ENCODE assay signal across 1 cellular context in the genomic region with DNA sequence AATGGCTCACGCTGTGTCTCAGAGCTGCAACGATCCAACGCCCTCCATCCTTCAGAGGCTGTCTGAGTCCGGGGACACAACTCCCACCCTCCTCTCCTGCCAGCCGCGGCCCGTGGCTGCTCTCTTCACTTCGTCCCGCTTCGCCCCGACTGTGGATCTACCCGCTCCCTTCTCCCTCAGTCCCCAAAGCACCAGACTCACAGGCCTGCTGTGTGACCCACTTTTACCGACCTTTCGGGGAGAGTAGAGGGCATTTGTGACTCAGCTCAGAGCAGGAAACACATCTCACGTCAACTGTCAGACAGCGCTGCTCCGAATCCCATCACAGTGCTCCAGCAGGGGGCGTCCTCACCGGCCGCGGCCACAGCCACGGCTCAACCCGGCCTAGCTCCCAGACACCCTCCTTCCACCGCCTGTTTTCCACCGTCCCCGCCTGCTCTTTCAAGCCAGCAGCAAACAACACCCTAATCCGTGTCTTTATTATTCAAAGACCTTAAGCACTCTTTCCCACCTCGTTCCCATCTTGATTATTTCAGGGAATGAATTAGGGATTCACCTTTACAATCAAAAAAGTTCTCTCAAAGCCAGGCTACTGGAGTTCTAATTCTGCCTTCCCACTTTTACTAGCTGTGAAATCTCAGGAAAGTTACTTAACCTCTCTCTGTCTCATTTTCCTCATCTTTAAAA.
TF ChIP-seq lines count a peak whose summit lies in the region.

No MANE protein-coding gene starts in this region.

TF ChIP-seq in PFSK-1, 5 proteins besides CTCF, POLR2A, EP300 and RAD21 (continued from another document):
- TF ChIP-seq, protein P1, sequence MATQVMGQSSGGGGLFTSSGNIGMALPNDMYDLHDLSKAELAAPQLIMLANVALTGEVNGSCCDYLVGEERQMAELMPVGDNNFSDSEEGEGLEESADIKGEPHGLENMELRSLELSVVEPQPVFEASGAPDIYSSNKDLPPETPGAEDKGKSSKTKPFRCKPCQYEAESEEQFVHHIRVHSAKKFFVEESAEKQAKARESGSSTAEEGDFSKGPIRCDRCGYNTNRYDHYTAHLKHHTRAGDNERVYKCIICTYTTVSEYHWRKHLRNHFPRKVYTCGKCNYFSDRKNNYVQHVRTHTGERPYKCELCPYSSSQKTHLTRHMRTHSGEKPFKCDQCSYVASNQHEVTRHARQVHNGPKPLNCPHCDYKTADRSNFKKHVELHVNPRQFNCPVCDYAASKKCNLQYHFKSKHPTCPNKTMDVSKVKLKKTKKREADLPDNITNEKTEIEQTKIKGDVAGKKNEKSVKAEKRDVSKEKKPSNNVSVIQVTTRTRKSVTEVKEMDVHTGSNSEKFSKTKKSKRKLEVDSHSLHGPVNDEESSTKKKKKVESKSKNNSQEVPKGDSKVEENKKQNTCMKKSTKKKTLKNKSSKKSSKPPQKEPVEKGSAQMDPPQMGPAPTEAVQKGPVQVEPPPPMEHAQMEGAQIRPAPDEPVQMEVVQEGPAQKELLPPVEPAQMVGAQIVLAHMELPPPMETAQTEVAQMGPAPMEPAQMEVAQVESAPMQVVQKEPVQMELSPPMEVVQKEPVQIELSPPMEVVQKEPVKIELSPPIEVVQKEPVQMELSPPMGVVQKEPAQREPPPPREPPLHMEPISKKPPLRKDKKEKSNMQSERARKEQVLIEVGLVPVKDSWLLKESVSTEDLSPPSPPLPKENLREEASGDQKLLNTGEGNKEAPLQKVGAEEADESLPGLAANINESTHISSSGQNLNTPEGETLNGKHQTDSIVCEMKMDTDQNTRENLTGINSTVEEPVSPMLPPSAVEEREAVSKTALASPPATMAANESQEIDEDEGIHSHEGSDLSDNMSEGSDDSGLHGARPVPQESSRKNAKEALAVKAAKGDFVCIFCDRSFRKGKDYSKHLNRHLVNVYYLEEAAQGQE (IDR thresholded peaks at IDR 0.05; ENCODE audit: insufficient read depth in 1 of 2, low read depth in 2 of 2, low read length in 2 of 2) = no peak
